13 cellular contexts compared by ENCODE assay signal in the genomic region with DNA sequence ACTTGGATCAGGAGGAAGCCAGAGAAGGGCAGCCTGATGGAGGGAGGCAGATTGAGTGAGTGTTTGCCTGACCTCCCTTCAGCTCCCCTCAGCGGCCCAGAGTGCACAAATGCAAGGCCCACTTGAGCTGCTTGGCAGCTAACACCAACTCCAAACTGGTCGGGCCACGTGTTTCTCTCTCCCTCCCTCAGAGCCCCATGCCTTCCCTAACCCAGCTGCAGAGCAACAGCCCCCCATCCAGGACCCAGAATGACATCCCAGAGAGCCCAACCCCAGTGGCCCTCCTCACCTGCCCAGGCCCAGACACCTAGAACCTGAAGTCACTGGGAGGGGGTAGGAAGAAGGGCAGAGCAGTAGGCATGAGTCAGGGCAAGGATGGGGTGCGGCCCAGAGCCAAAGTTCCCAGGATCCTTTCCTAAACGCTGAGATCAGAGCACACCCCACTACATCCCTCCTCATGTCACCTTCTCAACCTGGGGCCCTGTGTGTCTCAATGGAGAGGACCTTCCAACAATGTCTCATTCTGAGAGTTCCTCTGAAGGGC. TPM values are rescaled to one million over a fixed set of nuclear protein-coding genes. Genes with fewer than 3 reads are reported as not detected.
A peak's percentile ranks its signal among the peaks of the same experiment; 100 is the strongest.
DNase-seq lines count a peak whose midpoint lies in the region; ATAC-seq and TF ChIP-seq lines count a peak whose summit lies in the region.
"Had no signal": no experiment of that assay in that cellular context is flagged by ENCODE, and none has a peak within 500 bp of the region (broad histone marks: within the 10 kb centered on the region; RNA-seq: fewer than 3 reads in every experiment).

No MANE protein-coding gene starts in this region.

- peaks cover 0 to 27% (median 4%) of the 10 kb centered on the region in 4 donors for H3K4me1 ChIP-seq in Peyer's patch
- peaks cover 5 to 30% (median 21%) of the 10 kb centered on the region in 9 donors for H3K4me1 ChIP-seq in heart right ventricle
- peaks cover 19% of the 10 kb centered on the region for H3K4me1 ChIP-seq in skeletal muscle satellite cell (ENCODE audit: control insufficient read depth, insufficient read depth, low read length)

- H3K9me3 ChIP-seq in Peyer's patch (no peaks in the 10 kb centered on the region), heart right ventricle (no peaks in the 10 kb centered on the region), skeletal muscle satellite cell (replicated peaks; ENCODE audit: low read length) (no peaks in the 10 kb centered on the region)
- H3K9me3 ChIP-seq: esophagus muscularis mucosa, testis had no signal

- ATAC-seq in heart right ventricle, result peak; percentile 13 to 63 (median 38)
- no peak for ATAC-seq in HG02981 (IDR thresholded peaks at IDR 0.05; ENCODE audit: unreplicated experiment)
- no peak for ATAC-seq in HG02884 (IDR thresholded peaks at IDR 0.05; ENCODE audit: unreplicated experiment)

- 74% methylated on average over 5 of the region's 5 CpGs for WGBS in heart right ventricle, 2 donors

- H3K27me3 ChIP-seq in H7 (ENCODE audit: control insufficient read depth, insufficient read depth, low read length), result no peaks in the 10 kb centered on the region; the same call in 1 of the 2 replicates
- no peaks in the 10 kb centered on the region for H3K27me3 ChIP-seq in Peyer's patch
- H3K27me3 ChIP-seq in heart right ventricle, result no peaks in the 10 kb centered on the region
- no peaks in the 10 kb centered on the region for H3K27me3 ChIP-seq in skeletal muscle satellite cell (ENCODE audit: control insufficient read depth, insufficient read depth, low read length)
- H3K27me3 ChIP-seq: esophagus muscularis mucosa, testis had no signal

- peak; percentile 38 for DNase-seq in H7
- peak in 2 of 3 donors; percentile 50 to 55 for DNase-seq in Peyer's patch
- peak in 1 of 2 donors; percentile 51 for DNase-seq in heart right ventricle
- DNase-seq in effector CD8-positive, alpha-beta T cell (lab: John Stamatoyannopoulos, UW), result no peak
- no peak for DNase-seq in NCI-H226
- DNase-seq: NCI-H1694 treated with DMSO at 0.1 percent for 48 hours; stimulated activated CD4-positive, alpha-beta T cell treated with anti-CD3 and anti-CD28 coated beads, Interleukin-4, amount 100 ng/mL, for 4 hours; testis had no signal

- H3K4me2 ChIP-seq in skeletal muscle satellite cell (ENCODE audit: low read length), result no peak overlapping the region

- intact Hi-C loops in heart right ventricle (cut with DNase I), result loop anchor here in 7 of 10 donors (1.0 to 10.0 kb wide), 6 partner anchors 40 to 105 kb away; a partner anchor contains a TSS

- TF ChIP-seq CTCF in Peyer's patch (IDR thresholded peaks at IDR 0.05), result no peak
- no peak for TF ChIP-seq CTCF in heart right ventricle (IDR thresholded peaks at IDR 0.05)

- no peak for TF ChIP-seq POLR2A in Peyer's patch (IDR thresholded peaks at IDR 0.05)

- H3K4me3 ChIP-seq in H7 (ENCODE audit: insufficient read depth, low read depth, low read length), result no peak overlapping the region
- H3K4me3 ChIP-seq in Peyer's patch, result peak overlapping the region in 1 of 4 donors; percentile 9
- H3K4me3 ChIP-seq in heart right ventricle, result no peak overlapping the region
- no peak overlapping the region for H3K4me3 ChIP-seq in skeletal muscle satellite cell (ENCODE audit: low read length)
- H3K4me3 ChIP-seq: esophagus muscularis mucosa, testis had no signal

- H3K27ac ChIP-seq in Peyer's patch (peak overlapping the region; percentile 10 to 100 (median 84)), heart right ventricle (peak overlapping the region in 9 of 10 donors; percentile 26 to 70 (median 59))
- H3K27ac ChIP-seq: testis had no signal

- H3K36me3 ChIP-seq in H7 (replicated peaks; ENCODE audit: control insufficient read depth, insufficient read depth, low read length) (peaks cover 1% of the 10 kb centered on the region; the same call in 1 of the 2 replicates), Peyer's patch (peaks cover 0 to 12% (median 0%) of the 10 kb centered on the region in 3 donors), heart right ventricle (peaks cover 0 to 39% (median 13%) of the 10 kb centered on the region in 9 donors), skeletal muscle satellite cell (ENCODE audit: insufficient read depth, low read length) (peaks cover 25% of the 10 kb centered on the region)

- peak overlapping the region; percentile 14 for H3K9ac ChIP-seq in skeletal muscle satellite cell (ENCODE audit: low read depth, low read length)

RNA-seq across cellular contexts. Expression of a gene that starts 0.8 kb away (rescaled TPM):
- total RNA-seq in H7 (2014; rRNA removed; shearing (Covaris generic)), result 1.8 and 2.0 TPM in 2 replicates
- total RNA-seq in Peyer's patch, result 100 to 1,000 TPM; 106 to 391 (median 293) TPM
- 1 to 10 TPM; 1.7 to 7.3 (median 4.6) TPM for total RNA-seq in heart right ventricle
- polyA plus RNA-seq in heart right ventricle, result 1 to 10 TPM in 1 of 2 donors, under 1 TPM in 1; 0.80 to 4.1 TPM
- total RNA-seq in skeletal muscle satellite cell (2012; rRNA removed), result 0.76 and 0.87 TPM in 2 replicates
- total RNA-seq: OCI-LY7, testis had no signal

RNA-seq across cellular contexts. Expression of a gene that starts 4.0 kb away (rescaled TPM):
- total RNA-seq in H7 (2014; rRNA removed; shearing (Covaris generic)), result 34.5 and 89.0 TPM in 2 replicates
- total RNA-seq in Peyer's patch, result 100 to 1,000 TPM; 107 to 277 (median 193) TPM
- 10 to 100 TPM; 28.8 to 68.2 (median 40.2) TPM for total RNA-seq in heart right ventricle
- 100 to 1,000 TPM in 1 of 2 donors, 10 to 100 TPM in 1; 98.6 to 176 TPM for polyA plus RNA-seq in heart right ventricle
- 654 and 681 TPM in 2 replicates for total RNA-seq in skeletal muscle satellite cell (2012; rRNA removed)
- total RNA-seq: OCI-LY7 had no signal

RNA-seq across cellular contexts. Expression of a gene that starts 10.3 kb away (rescaled TPM):
- 80.8 and 93.2 TPM in 2 replicates for total RNA-seq in H7 (2014; rRNA removed; shearing (Covaris generic))
- total RNA-seq in Peyer's patch, result 100 to 1,000 TPM in 1 of 4 donors, 10 to 100 TPM in 3; 49.5 to 185 (median 52.9) TPM
- total RNA-seq in heart right ventricle, result 100 to 1,000 TPM; 101 to 150 (median 125) TPM
- 100 to 1,000 TPM; 173 to 335 TPM for polyA plus RNA-seq in heart right ventricle
- 109 and 142 TPM in 2 replicates for total RNA-seq in skeletal muscle satellite cell (2012; rRNA removed)

RNA-seq across cellular contexts. Expression of a gene that starts 11.3 kb away (rescaled TPM):
- total RNA-seq in H7 (2014; rRNA removed; shearing (Covaris generic)), result 0.63 and 0.80 TPM in 2 replicates
- total RNA-seq in Peyer's patch (not detected), heart right ventricle (1,000 to 10,000 TPM; 1,287 to 3,035 (median 2,343) TPM)
- polyA plus RNA-seq in heart right ventricle, result 1,000 to 10,000 TPM in 1 of 2 donors, 100 to 1,000 TPM in 1; 685 to 2,765 TPM
- not detected in 2 replicates for total RNA-seq in skeletal muscle satellite cell (2012; rRNA removed)
- total RNA-seq: OCI-LY7 had no signal

RNA-seq across cellular contexts. Expression of a gene that starts 16.9 kb away (rescaled TPM):
- total RNA-seq in H7 (2014; rRNA removed; shearing (Covaris generic)), result 63.8 and 67.0 TPM in 2 replicates
- 10 to 100 TPM; 53.8 to 80.8 (median 68.7) TPM for total RNA-seq in Peyer's patch
- 10 to 100 TPM; 67.4 to 95.5 (median 77.8) TPM for total RNA-seq in heart right ventricle
- 10 to 100 TPM; 61.6 to 76.2 TPM for polyA plus RNA-seq in heart right ventricle
- 30.7 and 33.4 TPM in 2 replicates for total RNA-seq in skeletal muscle satellite cell (2012; rRNA removed)

Comparison
In these comparisons a context has a peak if more than half of its experiments do, and no peak if none do; other contexts are left out.
1. DNase-seq: peak in H7 (single experiment) and Peyer's patch (2 of 3); none in effector CD8-positive, alpha-beta T cell (single experiment) and NCI-H226 (single experiment).
2. ATAC-seq: peak in heart right ventricle (8 of 8); none in HG02981 (single experiment) and HG02884 (single experiment).
3. RNA of a gene that starts 0.8 kb away (total RNA-seq): 106 to 391 TPM in Peyer's patch; 1.7 to 7.3 TPM in heart right ventricle and 1.8 to 2.0 TPM in H7; every median in the first group is over 10 times any median in the second.